In the genomic region with DNA sequence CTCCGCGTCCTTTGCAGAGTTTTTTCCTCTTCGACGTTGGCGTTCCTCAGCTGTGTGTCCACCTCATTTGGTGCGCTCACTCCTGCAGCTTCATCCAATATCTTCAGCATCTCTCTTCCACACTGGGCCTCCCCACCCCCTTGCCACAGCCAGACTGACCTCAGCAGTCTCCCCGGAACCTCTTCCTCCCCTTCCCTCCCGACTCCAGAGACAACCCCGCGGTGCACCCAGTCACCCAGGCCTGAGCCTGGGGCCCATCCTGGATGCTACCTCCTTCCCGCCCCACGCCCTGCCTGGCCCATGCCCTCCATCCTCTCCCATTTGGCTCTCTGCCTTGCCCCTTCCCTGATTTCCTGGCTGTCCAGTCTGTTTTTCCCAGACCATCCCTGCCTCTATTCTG, we compare ENCODE assay signal across 18 cellular contexts. TPM values are rescaled to one million over a fixed set of nuclear protein-coding genes. Genes with fewer than 3 reads are reported as not detected.
DNase-seq lines count a peak whose midpoint lies in the region; ATAC-seq and TF ChIP-seq lines count a peak whose summit lies in the region.
"Had no signal": no experiment of that assay in that cellular context is flagged by ENCODE, and none has a peak within 500 bp of the region (broad histone marks: within the 10 kb centered on the region; RNA-seq: fewer than 3 reads in every experiment).

No MANE protein-coding gene starts in this region.

- H3K79me2 ChIP-seq in SK-N-SH (ENCODE audit: insufficient read depth) (no peaks in the 10 kb centered on the region), parathyroid adenoma (no peaks in the 10 kb centered on the region), PC-9 (ENCODE audit: low read depth) (no peaks in the 10 kb centered on the region)

- no peaks in the 10 kb centered on the region for H3F3A ChIP-seq in SK-N-SH (replicated peaks; ENCODE audit: insufficient read depth)
- no peaks in the 10 kb centered on the region for H3F3A ChIP-seq in PC-9 (ENCODE audit: insufficient read depth, low read depth)

- CTCF ChIA-PET in SK-N-SH (lab: Yijun Ruan, JAX), result interaction anchor here (0.7 to 3.6 kb wide), 2 partner anchors 21 to 25 kb away, joined by 3 to 17 read pairs; partner anchors contain the start of gene DHX34
- CTCF ChIA-PET in PC-9 (lab: Charles Lee), result no interaction called here

- no peak for TF ChIP-seq RAD21 in SK-N-SH (IDR thresholded peaks at IDR 0.05; ENCODE audit: low read length)

- H2AFZ ChIP-seq in SK-N-SH (ENCODE audit: low read depth) (no peak overlapping the region), parathyroid adenoma (no peak overlapping the region), PC-9 (no peak overlapping the region)

- H3K9me2 ChIP-seq in SK-N-SH, result no peaks in the 10 kb centered on the region
- no peaks in the 10 kb centered on the region for H3K9me2 ChIP-seq in PC-9 (ENCODE audit: insufficient read depth)

- no peak for ATAC-seq in SK-N-SH treated with all-trans-retinoic acid at 6 μM for 48 hours
- ATAC-seq: stimulated activated memory B cell treated with anti-CD40 and anti-IgM and Interleukin-4, amounts not matched to agents 10 μg/mL and 1 μg/mL and 100 μg/mL, for 72 hours had no signal

- TF ChIP-seq CTCF in SK-N-SH (IDR thresholded peaks at IDR 0.05) (no peak), left ventricle myocardium inferior (IDR thresholded peaks at IDR 0.05; ENCODE audit: borderline replicate concordance) (no peak), parathyroid adenoma (IDR thresholded peaks at IDR 0.05) (no peak), transverse colon (IDR thresholded peaks at IDR 0.05) (no peak), PC-9 (conservative IDR thresholded peaks at IDR 0.05) (no peak)

- H3K27me3 ChIP-seq in SK-N-SH (ENCODE audit: insufficient read depth) (no peaks in the 10 kb centered on the region), left ventricle myocardium inferior (ENCODE audit: low read depth) (peaks cover 83% of the 10 kb centered on the region), parathyroid adenoma (ENCODE audit: control insufficient read depth, insufficient read depth, low read length) (no peaks in the 10 kb centered on the region), transverse colon (no peaks in the 10 kb centered on the region), PC-9 (ENCODE audit: insufficient read depth, low read depth) (0 out of 2 replicates have a peak, but pooled peaks cover 3% of the 10 kb centered on the region)

- TF ChIP-seq EP300 in SK-N-SH (IDR thresholded peaks at IDR 0.05; ENCODE audit: borderline replicate concordance in 1 of 2, low read depth in 1 of 2, low read length in 1 of 2) (no peak), transverse colon (IDR thresholded peaks at IDR 0.05; ENCODE audit: low read depth) (no peak)

- H4K20me1 ChIP-seq in SK-N-SH (ENCODE audit: insufficient read depth), result no peaks in the 10 kb centered on the region
- no peaks in the 10 kb centered on the region for H4K20me1 ChIP-seq in PC-9 (ENCODE audit: insufficient read depth)

- 89% methylated on average over 12 of the region's 12 CpGs for WGBS in SK-N-SH (ENCODE audit: low lambda C conversion rate)
- WGBS in transverse colon (ENCODE audit: low coverage in 1 of 2), 2 donors, result 85 to 86% methylated on average over 4 to 12 of the region's 12 CpGs

- H3K9ac ChIP-seq in SK-N-SH (no peak overlapping the region), parathyroid adenoma (no peak overlapping the region)

- H3K4me2 ChIP-seq in SK-N-SH (no peak overlapping the region), parathyroid adenoma (ENCODE audit: low read length) (no peak overlapping the region), PC-9 (no peak overlapping the region)

- in situ Hi-C loops in transverse colon (cut with MboI; ENCODE audit: low pct_ligation_motif_present in 1 of 4, low pct_unique_long_range_greater_than_20kb in 1 of 4, low sequenced_read_pairs in 3 of 4), result loop anchor here in 1 of 4 donors (25.0 kb wide), 1 partner anchor 388 kb away; the partner anchor contains the start of gene EHD2

- H3K9me3 ChIP-seq in SK-N-SH (no peaks in the 10 kb centered on the region), left ventricle myocardium inferior (replicated peaks) (peaks cover 4% of the 10 kb centered on the region), parathyroid adenoma (ENCODE audit: control insufficient read depth, low read length) (no peaks in the 10 kb centered on the region), transverse colon (no peaks in the 10 kb centered on the region), PC-9 (ENCODE audit: insufficient read depth, low read depth) (no peaks in the 10 kb centered on the region)

- DNase-seq in SK-N-SH, result peak; percentile 15
- no peak for DNase-seq in left ventricle myocardium inferior
- DNase-seq in transverse colon, result no peak
- no peak for DNase-seq in activated CD8-positive, alpha-beta memory T cell treated with anti-CD3 and anti-CD28 coated beads for 24 hours
- DNase-seq in PC-9, result no peak
- DNase-seq in ureter (ENCODE audit: low spot score), result no peak
- DNase-seq: EL, NCI-H187, NCI-H345, SHP77, T-helper 1 cell had no signal

- no peaks in the 10 kb centered on the region for H3K4me1 ChIP-seq in SK-N-SH (ENCODE audit: control insufficient read depth in 1 of 2, insufficient read depth in 2 of 2, low read depth in 1 of 2, low read length in 1 of 2)
- H3K4me1 ChIP-seq in left ventricle myocardium inferior, result no peaks in the 10 kb centered on the region
- no peaks in the 10 kb centered on the region for H3K4me1 ChIP-seq in parathyroid adenoma
- H3K4me1 ChIP-seq in transverse colon, result no peaks in the 10 kb centered on the region
- no peaks in the 10 kb centered on the region for H3K4me1 ChIP-seq in PC-9 (replicated peaks; ENCODE audit: insufficient read depth)

- TF ChIP-seq POLR2A in transverse colon (IDR thresholded peaks at IDR 0.05), result no peak

- H3K36me3 ChIP-seq in SK-N-SH (replicated peaks in 1 of 2; ENCODE audit: control insufficient read depth in 1 of 2, insufficient read depth in 2 of 2, low read length in 1 of 2) (no peaks in the 10 kb centered on the region), left ventricle myocardium inferior (no peaks in the 10 kb centered on the region), parathyroid adenoma (ENCODE audit: control insufficient read depth, insufficient read depth, low read length) (no peaks in the 10 kb centered on the region), transverse colon (no peaks in the 10 kb centered on the region), PC-9 (ENCODE audit: low read depth) (no peaks in the 10 kb centered on the region)

- intact Hi-C loops in left ventricle myocardium inferior (cut with micrococcal nuclease) (no loop called here), transverse colon (cut with DNase I; ENCODE audit: low total_unique reads) (no loop called here), PC-9 (cut with micrococcal nuclease; ENCODE audit: unreplicated experiment) (no loop called here)

- BruUV-seq in PC-9 (replicated peaks; lab: Mats Ljungman, UMichigan), result no TSS peak

- H3K27ac ChIP-seq in SK-N-SH (ENCODE audit: low read depth in 2 of 2, low read length in 1 of 2), result no peak overlapping the region
- peak overlapping the region; percentile 40 for H3K27ac ChIP-seq in left ventricle myocardium inferior (replicated peaks)
- H3K27ac ChIP-seq in parathyroid adenoma, result peak overlapping the region; percentile 16
- H3K27ac ChIP-seq in transverse colon, result peak overlapping the region; percentile 30 to 65 (median 42)
- H3K27ac ChIP-seq in PC-9, result no peak overlapping the region
- H3K27ac ChIP-seq: 22Rv1 had no signal

- no peak overlapping the region for H3K4me3 ChIP-seq in SK-N-SH (ENCODE audit: low read depth in 2 of 2, low read length in 1 of 2)
- peak overlapping the region; percentile 14 for H3K4me3 ChIP-seq in left ventricle myocardium inferior
- H3K4me3 ChIP-seq in parathyroid adenoma (ENCODE audit: low read depth, low read length), result peak overlapping the region; percentile 27
- no peak overlapping the region for H3K4me3 ChIP-seq in transverse colon
- no peak overlapping the region for H3K4me3 ChIP-seq in PC-9

- POLR2A ChIA-PET in SK-N-SH (lab: Yijun Ruan, JAX) (no interaction called here), PC-9 (lab: Charles Lee; ENCODE audit: unreplicated experiment) (no interaction called here)

TF ChIP-seq in SK-N-SH, 30 proteins besides CTCF, POLR2A, EP300 and RAD21 (continues in another document):
- no peak for TF ChIP-seq RFX5 (IDR thresholded peaks at IDR 0.05; ENCODE audit: low read length)

RNA-seq across cellular contexts. Expression of gene C5AR2, which starts 8.1 kb away (rescaled TPM):
- 0.02 TPM in 1 of 2 replicates, not detected in the other for polyA plus RNA-seq in SK-N-SH (2012; rRNA removed)
- polyA plus RNA-seq in SK-N-SH (2012; cell fraction: cytosol; rRNA removed), result 0.01 TPM in 1 of 2 replicates, not detected in the other
- 0.05 TPM in 1 of 2 replicates, not detected in the other for polyA plus RNA-seq in SK-N-SH (2012; cell fraction: nucleus; rRNA removed)
- total RNA-seq in left ventricle myocardium inferior (0.38 TPM), transverse colon (1 to 10 TPM in 2 of 4 donors, under 1 TPM in 1, not detected in 1; 0.64 to 4.9 (median 2.0) TPM), PC-9 (2021) (not detected in 2 replicates), ureter (2.1 TPM)
- total RNA-seq: kidney epithelial cell, mesothelial cell of epicardium had no signal
- polyA plus RNA-seq: BJ had no signal

RNA-seq across cellular contexts. Expression of gene C5AR1, which starts 14.2 kb away (rescaled TPM):
- 1.2 and 1.3 TPM in 2 replicates for polyA plus RNA-seq in SK-N-SH (2012; rRNA removed)
- polyA plus RNA-seq in SK-N-SH (2012; cell fraction: cytosol; rRNA removed), result 0.51 and 0.54 TPM in 2 replicates
- 10.5 and 11.2 TPM in 2 replicates for polyA plus RNA-seq in SK-N-SH (2012; cell fraction: nucleus; rRNA removed)
- total RNA-seq in left ventricle myocardium inferior (3.9 TPM), transverse colon (1 to 10 TPM in 3 of 4 donors, under 1 TPM in 1; 0.60 to 9.0 (median 5.3) TPM), PC-9 (2021) (8.5 and 10.8 TPM in 2 replicates), ureter (5.1 TPM)
- total RNA-seq: kidney epithelial cell had no signal

RNA-seq across cellular contexts. Expression of gene DHX34, which starts 25.2 kb away (rescaled TPM):
- polyA plus RNA-seq in SK-N-SH (2012; rRNA removed), result 14.8 and 16.4 TPM in 2 replicates
- polyA plus RNA-seq in SK-N-SH (2012; cell fraction: cytosol; rRNA removed), result 5.0 and 8.5 TPM in 2 replicates
- 72.7 and 84.6 TPM in 2 replicates for polyA plus RNA-seq in SK-N-SH (2012; cell fraction: nucleus; rRNA removed)
- total RNA-seq in left ventricle myocardium inferior (8.1 TPM), transverse colon (10 to 100 TPM; 12.4 to 30.3 (median 21.3) TPM), PC-9 (2021) (23.0 TPM in 2 replicates), ureter (20.6 TPM)

RNA-seq across cellular contexts. Expression of gene INAFM1, which starts 49.2 kb away (rescaled TPM):
- 3.8 and 5.5 TPM in 2 replicates for polyA plus RNA-seq in SK-N-SH (2012; rRNA removed)
- 2.3 and 3.0 TPM in 2 replicates for polyA plus RNA-seq in SK-N-SH (2012; cell fraction: cytosol; rRNA removed)
- polyA plus RNA-seq in SK-N-SH (2012; cell fraction: nucleus; rRNA removed), result 10.2 and 19.9 TPM in 2 replicates
- total RNA-seq in left ventricle myocardium inferior (12.2 TPM), transverse colon (10 to 100 TPM in 2 of 4 donors, 1 to 10 TPM in 2; 7.2 to 17.2 (median 9.6) TPM), PC-9 (2021) (13.5 and 21.3 TPM in 2 replicates), ureter (22.2 TPM)

Comparison
In these comparisons a context has a peak if more than half of its experiments do, and no peak if none do; other contexts are left out.
1. H3K27ac ChIP-seq: peak in left ventricle myocardium inferior (single experiment), parathyroid adenoma (single experiment) and transverse colon (4 of 4); none in SK-N-SH (0 of 2) and PC-9 (single experiment).
2. H3K4me3 ChIP-seq: peak in left ventricle myocardium inferior (single experiment) and parathyroid adenoma (single experiment); none in SK-N-SH (0 of 2), transverse colon (0 of 4) and PC-9 (single experiment).